1 cellular context compared by ENCODE assay signal in the genomic region with DNA sequence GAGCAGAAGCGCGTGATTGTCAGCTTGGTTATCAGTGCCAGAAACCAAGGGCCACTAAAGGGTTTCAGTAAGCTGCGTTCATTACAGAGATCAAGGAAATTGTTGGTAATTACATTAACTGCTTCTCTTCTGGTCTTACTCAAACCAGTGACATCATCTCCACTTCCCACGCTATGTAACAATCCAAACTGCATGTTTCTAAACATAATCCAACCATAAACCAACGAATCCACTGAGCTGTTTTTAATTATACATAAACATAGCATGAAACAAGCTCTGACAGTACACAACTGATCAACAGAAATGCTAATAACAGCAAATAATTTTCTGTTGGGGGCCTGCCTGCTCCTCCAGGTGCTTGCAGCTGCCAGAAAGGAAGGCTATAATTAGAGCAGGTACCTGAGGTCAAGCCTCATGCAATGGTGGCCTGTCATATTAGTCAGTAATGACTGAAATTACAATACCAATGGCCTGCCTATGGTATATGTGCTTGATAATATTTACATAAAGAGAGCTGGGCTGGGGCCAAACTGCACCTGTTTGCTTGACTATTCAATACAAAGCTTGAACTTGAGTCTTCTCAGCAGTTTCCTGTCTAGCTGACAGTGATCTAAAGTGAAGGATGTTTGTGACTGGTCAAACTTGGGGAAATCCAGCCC.
A peak's percentile ranks its signal among the peaks of the same experiment; 100 is the strongest.
TF ChIP-seq lines count a peak whose summit lies in the region.

No MANE protein-coding gene starts in this region.

TF ChIP-seq in K562, 482 proteins besides CTCF, POLR2A, EP300 and RAD21 (continued from another document and continues in another):
- TF ChIP-seq ZNF589 (CRISPR knock-in tag; IDR thresholded peaks at IDR 0.05; ENCODE audit: low read depth) (0 out of 2 replicates have a peak, but pooled peaks have one; percentile 84), ARNT (IDR thresholded peaks at IDR 0.05) (peak in 1 of 2 experiments; percentile 75; a peak in 1 of 4 replicates), CREM (IDR thresholded peaks at IDR 0.05; ENCODE audit: low read depth) (peak; percentile 48; the same call in 1 of the 2 replicates), LCOR (CRISPR knock-in tag; IDR thresholded peaks at IDR 0.05) (0 out of 2 replicates have a peak, but pooled peaks have one; percentile 67), XRCC4 (IDR thresholded peaks at IDR 0.05; ENCODE audit: extremely low read depth, insufficient read depth, insufficient read length) (no peak), KLF13 (tag; IDR thresholded peaks at IDR 0.05; ENCODE audit: borderline replicate concordance, low read depth) (0 out of 2 replicates have a peak, but pooled peaks have one; percentile 5), BRD4 (IDR thresholded peaks at IDR 0.05) (0 out of 2 replicates have a peak, but pooled peaks have one; percentile 0), KAT7 (CRISPR knock-in tag; IDR thresholded peaks at IDR 0.05; ENCODE audit: borderline replicate concordance) (0 out of 2 replicates have a peak, but pooled peaks have one; percentile 69), TCF7L2 (IDR thresholded peaks at IDR 0.05; ENCODE audit: low read depth, low read length) (no peak), SMARCE1 (IDR thresholded peaks at IDR 0.05) (no peak), CCNT2 (IDR thresholded peaks at IDR 0.05; ENCODE audit: borderline replicate concordance, extremely low read depth, insufficient read length, low read depth, low read length) (peak; percentile 28), JUN (IDR thresholded peaks at IDR 0.05; ENCODE audit: borderline replicate concordance, low read depth, low read length) (0 out of 2 replicates have a peak, but pooled peaks have one; percentile 25), JUN (CRISPR knock-in tag; IDR thresholded peaks at IDR 0.05; ENCODE audit: borderline replicate concordance) (0 out of 2 replicates have a peak, but pooled peaks have one; percentile 51), CBX3 (IDR thresholded peaks at IDR 0.05; ENCODE audit: borderline replicate concordance in 1 of 2, low read length in 2 of 2) (0 out of 3 replicates have a peak, but pooled peaks of 1 of the 2 experiments have one; percentile 2), BRF1 (IDR thresholded peaks at IDR 0.05; ENCODE audit: borderline replicate concordance, extremely low read depth, insufficient read length) (no peak), RBM22 (IDR thresholded peaks at IDR 0.05; ENCODE audit: low read depth, low read length, poor library complexity, severe bottlenecking) (no peak), HDAC3 (IDR thresholded peaks at IDR 0.05; ENCODE audit: borderline replicate concordance, partially characterized antibody) (peak; percentile 20), SMARCA4 (IDR thresholded peaks at IDR 0.05) (peak; percentile 69; the same call in 1 of the 2 replicates), CXXC5 (CRISPR knock-in tag; IDR thresholded peaks at IDR 0.05) (peak; percentile 69), ZFP36 (IDR thresholded peaks at IDR 0.05; ENCODE audit: low read depth, low read length, partially characterized antibody) (no peak), PRPF4 (IDR thresholded peaks at IDR 0.05; ENCODE audit: insufficient read depth, low read depth, low read length, poor library complexity, severe bottlenecking) (no peak), RBM14 (IDR thresholded peaks at IDR 0.05; ENCODE audit: borderline replicate concordance, insufficient read depth, low read depth, low read length) (no peak)
- TF ChIP-seq, protein P1, sequence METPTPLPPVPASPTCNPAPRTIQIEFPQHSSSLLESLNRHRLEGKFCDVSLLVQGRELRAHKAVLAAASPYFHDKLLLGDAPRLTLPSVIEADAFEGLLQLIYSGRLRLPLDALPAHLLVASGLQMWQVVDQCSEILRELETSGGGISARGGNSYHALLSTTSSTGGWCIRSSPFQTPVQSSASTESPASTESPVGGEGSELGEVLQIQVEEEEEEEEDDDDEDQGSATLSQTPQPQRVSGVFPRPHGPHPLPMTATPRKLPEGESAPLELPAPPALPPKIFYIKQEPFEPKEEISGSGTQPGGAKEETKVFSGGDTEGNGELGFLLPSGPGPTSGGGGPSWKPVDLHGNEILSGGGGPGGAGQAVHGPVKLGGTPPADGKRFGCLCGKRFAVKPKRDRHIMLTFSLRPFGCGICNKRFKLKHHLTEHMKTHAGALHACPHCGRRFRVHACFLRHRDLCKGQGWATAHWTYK (CRISPR knock-in tag; IDR thresholded peaks at IDR 0.05) = no peak
- TF ChIP-seq, protein P2, sequence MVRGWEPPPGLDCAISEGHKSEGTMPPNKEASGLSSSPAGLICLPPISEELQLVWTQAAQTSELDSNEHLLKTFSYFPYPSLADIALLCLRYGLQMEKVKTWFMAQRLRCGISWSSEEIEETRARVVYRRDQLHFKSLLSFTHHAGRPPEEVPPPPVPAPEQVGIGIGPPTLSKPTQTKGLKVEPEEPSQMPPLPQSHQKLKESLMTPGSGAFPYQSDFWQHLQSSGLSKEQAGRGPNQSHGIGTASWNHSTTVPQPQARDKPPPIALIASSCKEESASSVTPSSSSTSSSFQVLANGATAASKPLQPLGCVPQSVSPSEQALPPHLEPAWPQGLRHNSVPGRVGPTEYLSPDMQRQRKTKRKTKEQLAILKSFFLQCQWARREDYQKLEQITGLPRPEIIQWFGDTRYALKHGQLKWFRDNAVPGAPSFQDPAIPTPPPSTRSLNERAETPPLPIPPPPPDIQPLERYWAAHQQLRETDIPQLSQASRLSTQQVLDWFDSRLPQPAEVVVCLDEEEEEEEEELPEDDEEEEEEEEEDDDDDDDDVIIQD (CRISPR knock-in tag; IDR thresholded peaks at IDR 0.05) = no peak
- TF ChIP-seq, protein P3, sequence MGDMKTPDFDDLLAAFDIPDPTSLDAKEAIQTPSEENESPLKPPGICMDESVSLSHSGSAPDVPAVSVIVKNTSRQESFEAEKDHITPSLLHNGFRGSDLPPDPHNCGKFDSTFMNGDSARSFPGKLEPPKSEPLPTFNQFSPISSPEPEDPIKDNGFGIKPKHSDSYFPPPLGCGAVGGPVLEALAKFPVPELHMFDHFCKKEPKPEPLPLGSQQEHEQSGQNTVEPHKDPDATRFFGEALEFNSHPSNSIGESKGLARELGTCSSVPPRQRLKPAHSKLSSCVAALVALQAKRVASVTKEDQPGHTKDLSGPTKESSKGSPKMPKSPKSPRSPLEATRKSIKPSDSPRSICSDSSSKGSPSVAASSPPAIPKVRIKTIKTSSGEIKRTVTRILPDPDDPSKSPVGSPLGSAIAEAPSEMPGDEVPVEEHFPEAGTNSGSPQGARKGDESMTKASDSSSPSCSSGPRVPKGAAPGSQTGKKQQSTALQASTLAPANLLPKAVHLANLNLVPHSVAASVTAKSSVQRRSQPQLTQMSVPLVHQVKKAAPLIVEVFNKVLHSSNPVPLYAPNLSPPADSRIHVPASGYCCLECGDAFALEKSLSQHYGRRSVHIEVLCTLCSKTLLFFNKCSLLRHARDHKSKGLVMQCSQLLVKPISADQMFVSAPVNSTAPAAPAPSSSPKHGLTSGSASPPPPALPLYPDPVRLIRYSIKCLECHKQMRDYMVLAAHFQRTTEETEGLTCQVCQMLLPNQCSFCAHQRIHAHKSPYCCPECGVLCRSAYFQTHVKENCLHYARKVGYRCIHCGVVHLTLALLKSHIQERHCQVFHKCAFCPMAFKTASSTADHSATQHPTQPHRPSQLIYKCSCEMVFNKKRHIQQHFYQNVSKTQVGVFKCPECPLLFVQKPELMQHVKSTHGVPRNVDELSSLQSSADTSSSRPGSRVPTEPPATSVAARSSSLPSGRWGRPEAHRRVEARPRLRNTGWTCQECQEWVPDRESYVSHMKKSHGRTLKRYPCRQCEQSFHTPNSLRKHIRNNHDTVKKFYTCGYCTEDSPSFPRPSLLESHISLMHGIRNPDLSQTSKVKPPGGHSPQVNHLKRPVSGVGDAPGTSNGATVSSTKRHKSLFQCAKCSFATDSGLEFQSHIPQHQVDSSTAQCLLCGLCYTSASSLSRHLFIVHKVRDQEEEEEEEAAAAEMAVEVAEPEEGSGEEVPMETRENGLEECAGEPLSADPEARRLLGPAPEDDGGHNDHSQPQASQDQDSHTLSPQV (IDR thresholded peaks at IDR 0.05) = peak; percentile 70; the same call in 1 of the 2 replicates
- TF ChIP-seq, protein P4, sequence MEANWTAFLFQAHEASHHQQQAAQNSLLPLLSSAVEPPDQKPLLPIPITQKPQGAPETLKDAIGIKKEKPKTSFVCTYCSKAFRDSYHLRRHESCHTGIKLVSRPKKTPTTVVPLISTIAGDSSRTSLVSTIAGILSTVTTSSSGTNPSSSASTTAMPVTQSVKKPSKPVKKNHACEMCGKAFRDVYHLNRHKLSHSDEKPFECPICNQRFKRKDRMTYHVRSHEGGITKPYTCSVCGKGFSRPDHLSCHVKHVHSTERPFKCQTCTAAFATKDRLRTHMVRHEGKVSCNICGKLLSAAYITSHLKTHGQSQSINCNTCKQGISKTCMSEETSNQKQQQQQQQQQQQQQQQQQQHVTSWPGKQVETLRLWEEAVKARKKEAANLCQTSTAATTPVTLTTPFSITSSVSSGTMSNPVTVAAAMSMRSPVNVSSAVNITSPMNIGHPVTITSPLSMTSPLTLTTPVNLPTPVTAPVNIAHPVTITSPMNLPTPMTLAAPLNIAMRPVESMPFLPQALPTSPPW (CRISPR knock-in tag; IDR thresholded peaks at IDR 0.05) = 0 out of 2 replicates have a peak, but pooled peaks have one; percentile 3
- TF ChIP-seq, protein P5, sequence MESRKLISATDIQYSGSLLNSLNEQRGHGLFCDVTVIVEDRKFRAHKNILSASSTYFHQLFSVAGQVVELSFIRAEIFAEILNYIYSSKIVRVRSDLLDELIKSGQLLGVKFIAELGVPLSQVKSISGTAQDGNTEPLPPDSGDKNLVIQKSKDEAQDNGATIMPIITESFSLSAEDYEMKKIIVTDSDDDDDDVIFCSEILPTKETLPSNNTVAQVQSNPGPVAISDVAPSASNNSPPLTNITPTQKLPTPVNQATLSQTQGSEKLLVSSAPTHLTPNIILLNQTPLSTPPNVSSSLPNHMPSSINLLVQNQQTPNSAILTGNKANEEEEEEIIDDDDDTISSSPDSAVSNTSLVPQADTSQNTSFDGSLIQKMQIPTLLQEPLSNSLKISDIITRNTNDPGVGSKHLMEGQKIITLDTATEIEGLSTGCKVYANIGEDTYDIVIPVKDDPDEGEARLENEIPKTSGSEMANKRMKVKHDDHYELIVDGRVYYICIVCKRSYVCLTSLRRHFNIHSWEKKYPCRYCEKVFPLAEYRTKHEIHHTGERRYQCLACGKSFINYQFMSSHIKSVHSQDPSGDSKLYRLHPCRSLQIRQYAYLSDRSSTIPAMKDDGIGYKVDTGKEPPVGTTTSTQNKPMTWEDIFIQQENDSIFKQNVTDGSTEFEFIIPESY (CRISPR knock-in tag; IDR thresholded peaks at IDR 0.05) = 0 out of 2 replicates have a peak, but pooled peaks have one; percentile 21
- TF ChIP-seq, protein P6, sequence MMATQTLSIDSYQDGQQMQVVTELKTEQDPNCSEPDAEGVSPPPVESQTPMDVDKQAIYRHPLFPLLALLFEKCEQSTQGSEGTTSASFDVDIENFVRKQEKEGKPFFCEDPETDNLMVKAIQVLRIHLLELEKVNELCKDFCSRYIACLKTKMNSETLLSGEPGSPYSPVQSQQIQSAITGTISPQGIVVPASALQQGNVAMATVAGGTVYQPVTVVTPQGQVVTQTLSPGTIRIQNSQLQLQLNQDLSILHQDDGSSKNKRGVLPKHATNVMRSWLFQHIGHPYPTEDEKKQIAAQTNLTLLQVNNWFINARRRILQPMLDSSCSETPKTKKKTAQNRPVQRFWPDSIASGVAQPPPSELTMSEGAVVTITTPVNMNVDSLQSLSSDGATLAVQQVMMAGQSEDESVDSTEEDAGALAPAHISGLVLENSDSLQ (IDR thresholded peaks at IDR 0.05) = peak; percentile 52
- TF ChIP-seq, protein P7, sequence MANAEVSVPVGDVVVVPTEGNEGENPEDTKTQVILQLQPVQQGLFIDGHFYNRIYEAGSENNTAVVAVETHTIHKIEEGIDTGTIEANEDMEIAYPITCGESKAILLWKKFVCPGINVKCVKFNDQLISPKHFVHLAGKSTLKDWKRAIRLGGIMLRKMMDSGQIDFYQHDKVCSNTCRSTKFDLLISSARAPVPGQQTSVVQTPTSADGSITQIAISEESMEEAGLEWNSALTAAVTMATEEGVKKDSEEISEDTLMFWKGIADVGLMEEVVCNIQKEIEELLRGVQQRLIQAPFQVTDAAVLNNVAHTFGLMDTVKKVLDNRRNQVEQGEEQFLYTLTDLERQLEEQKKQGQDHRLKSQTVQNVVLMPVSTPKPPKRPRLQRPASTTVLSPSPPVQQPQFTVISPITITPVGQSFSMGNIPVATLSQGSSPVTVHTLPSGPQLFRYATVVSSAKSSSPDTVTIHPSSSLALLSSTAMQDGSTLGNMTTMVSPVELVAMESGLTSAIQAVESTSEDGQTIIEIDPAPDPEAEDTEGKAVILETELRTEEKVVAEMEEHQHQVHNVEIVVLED (CRISPR knock-in tag; IDR thresholded peaks at IDR 0.05) = no peak
